Comparison of ENCODE assay signal across 11 cellular contexts in the genomic region with DNA sequence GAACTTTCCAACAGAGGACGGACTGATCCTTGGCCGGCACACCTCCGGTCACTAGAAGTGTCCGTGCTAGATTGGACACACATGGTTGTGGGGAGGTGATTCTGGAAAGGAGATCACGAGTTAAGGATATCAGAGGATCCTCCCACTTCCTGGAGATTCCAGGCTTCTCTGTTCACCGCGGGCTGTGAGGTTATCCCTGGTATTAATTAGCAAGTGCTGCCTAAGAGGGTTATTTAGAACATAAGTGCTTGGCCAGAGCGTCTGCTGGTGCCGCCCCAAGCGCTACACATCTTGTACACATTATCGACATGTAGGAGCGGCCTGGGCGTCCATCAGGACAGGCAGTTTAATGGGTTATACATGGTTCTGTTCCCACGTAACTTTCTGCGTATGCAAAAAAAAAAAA.
DNase-seq lines count a peak whose midpoint lies in the region; ATAC-seq and TF ChIP-seq lines count a peak whose summit lies in the region.
"Had no signal": no experiment of that assay in that cellular context is flagged by ENCODE, and none has a peak within 500 bp of the region (broad histone marks: within the 10 kb centered on the region; RNA-seq: fewer than 3 reads in every experiment).

No MANE protein-coding gene starts in this region.

- peak overlapping the region; percentile 95 to 97 for H3K27ac ChIP-seq in breast epithelium
- no peak overlapping the region for H3K27ac ChIP-seq in mammary epithelial cell (ENCODE audit: insufficient read depth, low read depth, low read length)
- no peak overlapping the region for H3K27ac ChIP-seq in WERI-Rb-1
- H3K27ac ChIP-seq in lower lobe of right lung, result no peak overlapping the region
- H3K27ac ChIP-seq in tibial nerve, result peak overlapping the region in 3 of 4 donors; percentile 34 to 93 (median 88)
- H3K27ac ChIP-seq: neutrophil had no signal

- TF ChIP-seq CTCF in breast epithelium (IDR thresholded peaks at IDR 0.05) (no peak), mammary epithelial cell (conservative IDR thresholded peaks at IDR 0.05 in 1 of 2, IDR thresholded peaks at IDR 0.05 in 1 of 2; ENCODE audit: extremely low read depth in 1 of 2, insufficient read depth in 1 of 2, low read depth in 1 of 2, low read length in 2 of 2) (no peak), WERI-Rb-1 (IDR thresholded peaks at IDR 0.05; ENCODE audit: low read depth, low read length) (no peak), lower lobe of right lung (IDR thresholded peaks at IDR 0.05) (no peak), tibial nerve (IDR thresholded peaks at IDR 0.05) (no peak)

- 95% methylated on average over 10 of the region's 15 CpGs for WGBS in mammary epithelial cell (ENCODE audit: low coverage, missing lambda C conversion rate)
- 69 to 77% methylated on average over 15 of the region's 15 CpGs for WGBS in tibial nerve, 2 donors

- no peak overlapping the region for H3K4me2 ChIP-seq in mammary epithelial cell (ENCODE audit: insufficient read depth, low read depth, low read length)

- DNase-seq in breast epithelium (ENCODE audit: low spot score in 2 of 2) (peak in 1 of 2 donors; percentile 17), mammary epithelial cell (no peak), WERI-Rb-1 (peak; percentile 71), lower lobe of right lung (peak; percentile 20), tibial nerve (ENCODE audit: low spot score in 2 of 2) (no peak), GM19238 (ENCODE audit: insufficient read length, low spot score) (no peak), SIG-M5 (lab: John Stamatoyannopoulos, UW) (no peak)
- DNase-seq: activated CD8-positive, alpha-beta memory T cell treated with anti-CD3 and anti-CD28 coated beads, Interleukin-2, amount 10 ng/mL, durations not matched to agents 7 days and 5 days; activated naive CD8-positive, alpha-beta T cell treated with anti-CD3 and anti-CD28 coated beads for 36 hours had no signal

- no TSS peak for BruUV-seq in mammary epithelial cell (replicated peaks; lab: Mats Ljungman, UMichigan)

- no peaks in the 10 kb centered on the region for H4K20me1 ChIP-seq in mammary epithelial cell (ENCODE audit: insufficient read depth, low read length)

- no peaks in the 10 kb centered on the region for H3K27me3 ChIP-seq in breast epithelium
- H3K27me3 ChIP-seq in mammary epithelial cell (ENCODE audit: insufficient read depth, low read length), result no peaks in the 10 kb centered on the region
- H3K27me3 ChIP-seq in WERI-Rb-1 (ENCODE audit: insufficient read depth, low read depth, severe bottlenecking), result no peaks in the 10 kb centered on the region
- no peaks in the 10 kb centered on the region for H3K27me3 ChIP-seq in lower lobe of right lung (ENCODE audit: low read depth)
- H3K27me3 ChIP-seq in tibial nerve, result no peaks in the 10 kb centered on the region

- no peaks in the 10 kb centered on the region for H3K9me3 ChIP-seq in breast epithelium
- no peaks in the 10 kb centered on the region for H3K9me3 ChIP-seq in mammary epithelial cell (replicated peaks; ENCODE audit: insufficient read depth, low read length)
- H3K9me3 ChIP-seq in WERI-Rb-1 (ENCODE audit: severe bottlenecking), result no peaks in the 10 kb centered on the region
- no peaks in the 10 kb centered on the region for H3K9me3 ChIP-seq in lower lobe of right lung
- H3K9me3 ChIP-seq in tibial nerve, result no peaks in the 10 kb centered on the region
- H3K9me3 ChIP-seq: neutrophil had no signal

- H3K4me3 ChIP-seq in breast epithelium (no peak overlapping the region), mammary epithelial cell (replicated peaks in 1 of 3; ENCODE audit: insufficient read depth in 1 of 3, low read depth in 2 of 3, low read length in 3 of 3) (no peak overlapping the region), WERI-Rb-1 (ENCODE audit: low read depth, low read length) (no peak overlapping the region), lower lobe of right lung (no peak overlapping the region), tibial nerve (no peak overlapping the region)

- in situ Hi-C loops in mammary epithelial cell (cut with MboI; ENCODE audit: low sequenced_read_pairs in 2 of 2), result no loop called here

- intact Hi-C loops in breast epithelium (cut with DNase I; ENCODE audit: low total_unique reads), result no loop called here
- intact Hi-C loops in mammary epithelial cell (cut with micrococcal nuclease), result no loop called here
- intact Hi-C loops in lower lobe of right lung (cut with DNase I), result no loop called here

- dilution Hi-C loops in mammary epithelial cell (cut with HindIII; ENCODE audit: low sequenced_read_pairs), result no loop called here

- H3K36me3 ChIP-seq in breast epithelium, result no peaks in the 10 kb centered on the region
- H3K36me3 ChIP-seq in mammary epithelial cell (ENCODE audit: insufficient read depth, low read length), result no peaks in the 10 kb centered on the region
- H3K36me3 ChIP-seq in WERI-Rb-1, result no peaks in the 10 kb centered on the region
- H3K36me3 ChIP-seq in lower lobe of right lung, result no peaks in the 10 kb centered on the region
- no peaks in the 10 kb centered on the region for H3K36me3 ChIP-seq in tibial nerve
- H3K36me3 ChIP-seq: neutrophil had no signal

- ATAC-seq in lower lobe of right lung, result no peak
- ATAC-seq in HG03097 (IDR thresholded peaks at IDR 0.05; ENCODE audit: low FRiP score, unreplicated experiment), result no peak
- ATAC-seq: activated CD8-positive, alpha-beta memory T cell treated with anti-CD3 and anti-CD28 coated beads, Interleukin-2, amount 10 ng/mL, durations not matched to agents 7 days and 5 days had no signal

- no peak overlapping the region for H2AFZ ChIP-seq in mammary epithelial cell (ENCODE audit: low read depth, low read length)

- peaks cover 25 to 28% of the 10 kb centered on the region in 2 donors for H3K4me1 ChIP-seq in breast epithelium
- H3K4me1 ChIP-seq in mammary epithelial cell (ENCODE audit: insufficient read depth, low read length), result peaks cover 21% of the 10 kb centered on the region
- peaks cover 49% of the 10 kb centered on the region for H3K4me1 ChIP-seq in lower lobe of right lung
- H3K4me1 ChIP-seq in tibial nerve, result peaks cover 0 to 83% (median 47%) of the 10 kb centered on the region in 4 donors

- no peaks in the 10 kb centered on the region for H3K79me2 ChIP-seq in mammary epithelial cell (ENCODE audit: insufficient read depth, low read length)

- H3K9ac ChIP-seq in mammary epithelial cell (ENCODE audit: insufficient read depth, low read length), result no peak overlapping the region

- no peak for TF ChIP-seq EP300 in tibial nerve (IDR thresholded peaks at IDR 0.05)

- CTCF ChIA-PET in mammary epithelial cell (lab: Charles Lee; ENCODE audit: low non-redundant PET), result no interaction called here

- TF ChIP-seq POLR2A in breast epithelium (IDR thresholded peaks at IDR 0.05), result no peak
- TF ChIP-seq POLR2A in tibial nerve (IDR thresholded peaks at IDR 0.05), result no peak

Comparison
In these comparisons a context has a peak if more than half of its experiments do, and no peak if none do; other contexts are left out.
1. H3K27ac ChIP-seq: peak in breast epithelium (2 of 2) and tibial nerve (3 of 4); none in mammary epithelial cell (single experiment), WERI-Rb-1 (single experiment) and lower lobe of right lung (single experiment).
2. DNase-seq: peak in WERI-Rb-1 (single experiment) and lower lobe of right lung (single experiment); none in mammary epithelial cell (single experiment), tibial nerve (0 of 2), GM19238 (single experiment) and SIG-M5 (single experiment).